ENCODE assay signal across 10 cellular contexts in genomic region chr1:31753623-31754349, GRCh38. TPM values are rescaled to one million over a fixed set of nuclear protein-coding genes. Genes with fewer than 3 reads are reported as not detected.
DNase-seq lines count a peak whose midpoint lies in the region; ATAC-seq lines count a peak whose summit lies in the region.
"Had no signal": no experiment of that assay in that cellular context is flagged by ENCODE, and none has a peak within 500 bp of the region (broad histone marks: within the 10 kb centered on the region; RNA-seq: fewer than 3 reads in every experiment).

No MANE protein-coding gene starts in this region.

- no peak overlapping the region for H3K23ac ChIP-seq in trophoblast cell (ENCODE audit: low read length)

- no peak overlapping the region for H3K4ac ChIP-seq in trophoblast cell (ENCODE audit: low read depth, low read length)

- no peak overlapping the region for H3K18ac ChIP-seq in trophoblast cell (ENCODE audit: low read length)

- peak; percentile 50 for DNase-seq in EH (ENCODE audit: low read depth)
- DNase-seq in NCI-H345 (lab: John Stamatoyannopoulos, UW), result peak; percentile 93
- DNase-seq in fibroblast of peridontal ligament (ENCODE audit: extremely low read depth), result peak; percentile 58
- no peak for DNase-seq in trophoblast cell
- no peak for DNase-seq in glomerular visceral epithelial cell (ENCODE audit: extremely low spot score)
- DNase-seq in 8988T, result no peak
- DNase-seq: glutamatergic neuron had no signal

- H3K79me1 ChIP-seq in trophoblast cell (ENCODE audit: low read length), result peaks cover 3% of the 10 kb centered on the region

- peak overlapping the region; percentile 42 for H2AK5ac ChIP-seq in trophoblast cell (ENCODE audit: low read length)

- no peak overlapping the region for H4K12ac ChIP-seq in trophoblast cell (ENCODE audit: low read depth, low read length)

- H3K9ac ChIP-seq in trophoblast cell (ENCODE audit: low read length), result no peak overlapping the region

- H3K27ac ChIP-seq in trophoblast cell (ENCODE audit: low read depth, low read length), result no peak overlapping the region
- H3K27ac ChIP-seq: skin epidermis had no signal

- H3K4me1 ChIP-seq in trophoblast cell (ENCODE audit: control insufficient read depth in 1 of 2, insufficient read depth in 2 of 2, low read length in 2 of 2), result peaks cover 29 to 31% of the 10 kb centered on the region in 2 experiments

- no peak overlapping the region for H4K91ac ChIP-seq in trophoblast cell (ENCODE audit: low read depth, low read length)

- H3K27me3 ChIP-seq in trophoblast cell (ENCODE audit: insufficient read depth, low read length), result no peaks in the 10 kb centered on the region

- peaks cover 2% of the 10 kb centered on the region for H3K9me3 ChIP-seq in trophoblast cell (ENCODE audit: insufficient read depth, low read depth, low read length)

- H2BK120ac ChIP-seq in trophoblast cell (ENCODE audit: insufficient read depth, low read length, poor library complexity), result no peak overlapping the region

- H2BK12ac ChIP-seq in trophoblast cell (ENCODE audit: low read length), result peak overlapping the region; percentile 29

- H3K4me2 ChIP-seq in trophoblast cell (ENCODE audit: low read length), result no peak overlapping the region

- H3K36me3 ChIP-seq in trophoblast cell (ENCODE audit: control insufficient read depth in 1 of 2, insufficient read depth in 2 of 2, low read length in 2 of 2), result no peaks in the 10 kb centered on the region

- H4K8ac ChIP-seq in trophoblast cell (ENCODE audit: low read depth, low read length), result no peak overlapping the region

- H3K79me2 ChIP-seq in trophoblast cell (ENCODE audit: control insufficient read depth, insufficient read depth, low read length, poor library complexity), result no peaks in the 10 kb centered on the region

- WGBS in trophoblast cell (ENCODE audit: extremely low coverage, insufficient coverage, insufficient read length), result no CpG with 5 or more reads among the region's 10 CpGs

- H3K14ac ChIP-seq in trophoblast cell (ENCODE audit: low read length), result no peak overlapping the region

- H2BK5ac ChIP-seq in trophoblast cell (ENCODE audit: low read depth, low read length, poor library complexity), result no peak overlapping the region

- no peak for ATAC-seq in HG02938 (IDR thresholded peaks at IDR 0.05; ENCODE audit: unreplicated experiment)
- ATAC-seq in HG02763 (IDR thresholded peaks at IDR 0.05; ENCODE audit: unreplicated experiment), result no peak

- H3K4me3 ChIP-seq in trophoblast cell (ENCODE audit: low read depth, low read length), result no peak overlapping the region
- H3K4me3 ChIP-seq: skin epidermis had no signal

- H2AFZ ChIP-seq in trophoblast cell (ENCODE audit: insufficient read depth, low read length, poor library complexity), result no peak overlapping the region

RNA-seq across cellular contexts. Expression of gene ADGRB2, which starts 10.4 kb away (rescaled TPM):
- polyA plus RNA-seq in trophoblast cell (2013), result 9.6 and 10.2 TPM in 2 replicates

RNA-seq across cellular contexts. Expression of gene COL16A1, which starts 50.0 kb away (rescaled TPM):
- polyA plus RNA-seq in trophoblast cell (2013), result 43.1 and 44.2 TPM in 2 replicates

Comparison
In these comparisons a context has a peak if more than half of its experiments do, and no peak if none do; other contexts are left out.
1. DNase-seq: peak in EH (single experiment), NCI-H345 (single experiment) and fibroblast of peridontal ligament (single experiment); none in trophoblast cell (0 of 2), glomerular visceral epithelial cell (single experiment) and 8988T (single experiment).